In genomic region chr20:407097-407952, GRCh38 we compare ENCODE assay signal across 8 cellular contexts. TPM values are rescaled to one million over a fixed set of nuclear protein-coding genes. Genes with fewer than 3 reads are reported as not detected.
DNase-seq lines count a peak whose midpoint lies in the region; ATAC-seq and TF ChIP-seq lines count a peak whose summit lies in the region.

No MANE protein-coding gene starts in this region.

- peaks cover 19% of the 10 kb centered on the region for H3K36me3 ChIP-seq in GM23338 (ENCODE audit: insufficient read depth)
- H3K36me3 ChIP-seq in Karpas-422 (ENCODE audit: insufficient read depth, low read length), result peaks cover 28% of the 10 kb centered on the region
- peaks cover 33% of the 10 kb centered on the region for H3K36me3 ChIP-seq in RWPE2 (ENCODE audit: low read depth)
- peaks cover 0 to 7% of the 10 kb centered on the region in 2 experiments for H3K36me3 ChIP-seq in trophoblast cell (ENCODE audit: control insufficient read depth in 1 of 2, insufficient read depth in 2 of 2, low read length in 2 of 2)
- H3K36me3 ChIP-seq in upper lobe of left lung, result peaks cover 0 to 19% (median 0%) of the 10 kb centered on the region in 4 donors

- H3K79me2 ChIP-seq in GM23338 (replicated peaks; ENCODE audit: insufficient read depth), result peaks cover 40% of the 10 kb centered on the region
- peaks cover 39% of the 10 kb centered on the region for H3K79me2 ChIP-seq in Karpas-422 (ENCODE audit: low read length)
- peaks cover 9% of the 10 kb centered on the region for H3K79me2 ChIP-seq in trophoblast cell (ENCODE audit: control insufficient read depth, insufficient read depth, low read length, poor library complexity)

- peaks cover 11% of the 10 kb centered on the region for H3K79me1 ChIP-seq in trophoblast cell (ENCODE audit: low read length)

- peak overlapping the region; percentile 1 for H3K14ac ChIP-seq in trophoblast cell (ENCODE audit: low read length)

- no peak overlapping the region for H3K23ac ChIP-seq in trophoblast cell (ENCODE audit: low read length)

- TF ChIP-seq CTCF in GM23338 (conservative IDR thresholded peaks at IDR 0.05; ENCODE audit: low read depth in 2 of 2) (peak; percentile 39 to 70), RWPE2 (IDR thresholded peaks at IDR 0.05; ENCODE audit: poor library complexity, severe bottlenecking) (peak; percentile 36), upper lobe of left lung (IDR thresholded peaks at IDR 0.05) (peak in 4 of 6 experiments; percentile 10 to 29 (median 23))

- H3K4me1 ChIP-seq in GM23338 (ENCODE audit: insufficient read depth) (peaks cover 14% of the 10 kb centered on the region), Karpas-422 (ENCODE audit: low read length) (peaks cover 20% of the 10 kb centered on the region), RWPE2 (ENCODE audit: insufficient read depth, poor library complexity, severe bottlenecking) (peaks cover 24% of the 10 kb centered on the region), trophoblast cell (ENCODE audit: control insufficient read depth in 1 of 2, insufficient read depth in 2 of 2, low read length in 2 of 2) (peaks cover 8 to 11% of the 10 kb centered on the region in 2 experiments), upper lobe of left lung (peaks cover 19 to 26% (median 24%) of the 10 kb centered on the region in 4 donors)

- H4K20me1 ChIP-seq in GM23338 (replicated peaks; ENCODE audit: insufficient read depth), result no peaks in the 10 kb centered on the region; the same call in 1 of the 2 replicates
- no peaks in the 10 kb centered on the region for H4K20me1 ChIP-seq in Karpas-422 (ENCODE audit: insufficient read depth, low read depth, low read length)

- no peaks in the 10 kb centered on the region for H3K27me3 ChIP-seq in GM23338 (ENCODE audit: insufficient read depth)
- H3K27me3 ChIP-seq in Karpas-422 (ENCODE audit: low read length), result no peaks in the 10 kb centered on the region
- H3K27me3 ChIP-seq in RWPE2 (ENCODE audit: insufficient read depth, poor library complexity, severe bottlenecking), result no peaks in the 10 kb centered on the region
- H3K27me3 ChIP-seq in trophoblast cell (ENCODE audit: insufficient read depth, low read length), result no peaks in the 10 kb centered on the region
- no peaks in the 10 kb centered on the region for H3K27me3 ChIP-seq in upper lobe of left lung

- H3K4ac ChIP-seq in trophoblast cell (ENCODE audit: low read depth, low read length), result no peak overlapping the region

- H3K27ac Mint-ChIP-seq in GM23338, result peak overlapping the region; percentile 91
- peak overlapping the region; percentile 79 for H3K27ac Mint-ChIP-seq in activated naive CD8-positive, alpha-beta T cell treated with anti-CD3 and anti-CD28 coated beads, Interleukin-2, amount 50 U/mL, for 24 hours

- peaks cover 8% of the 10 kb centered on the region for H3K27me3 Mint-ChIP-seq in GM23338 (ENCODE audit: insufficient read depth, low read depth, poor library complexity)
- H3K27me3 Mint-ChIP-seq in activated naive CD8-positive, alpha-beta T cell treated with anti-CD3 and anti-CD28 coated beads, Interleukin-2, amount 50 U/mL, for 24 hours, result no peaks in the 10 kb centered on the region

- ATAC-seq in GM23338 (peak; percentile 92), RWPE2 (ENCODE audit: low read depth) (peak; percentile 84), upper lobe of left lung (ENCODE audit: low FRiP score in 2 of 2) (peak; percentile 81 to 84)
- ATAC-seq in activated naive CD8-positive, alpha-beta T cell treated with anti-CD3 and anti-CD28 coated beads, Interleukin-2, amount 50 U/mL, for 24 hours, result peak; percentile 80

- TF ChIP-seq EP300 in upper lobe of left lung (IDR thresholded peaks at IDR 0.05), result no peak

- peaks cover 5% of the 10 kb centered on the region; the same call in 1 of the 2 replicates for H3F3A ChIP-seq in GM23338 (replicated peaks; ENCODE audit: low read depth)

- H4K8ac ChIP-seq in trophoblast cell (ENCODE audit: low read depth, low read length), result peak overlapping the region; percentile 45

- H3K9ac ChIP-seq in Karpas-422 (ENCODE audit: low read length), result peak overlapping the region; percentile 79
- peak overlapping the region; percentile 53 for H3K9ac ChIP-seq in trophoblast cell (ENCODE audit: low read length)

- H3K36me3 Mint-ChIP-seq in GM23338 (ENCODE audit: low read depth), result peaks cover 34% of the 10 kb centered on the region
- H3K36me3 Mint-ChIP-seq in activated naive CD8-positive, alpha-beta T cell treated with anti-CD3 and anti-CD28 coated beads, Interleukin-2, amount 50 U/mL, for 24 hours (ENCODE audit: low read depth), result peaks cover 33% of the 10 kb centered on the region

- H3K9me3 Mint-ChIP-seq in GM23338, result peaks cover 12% of the 10 kb centered on the region
- H3K9me3 Mint-ChIP-seq in activated naive CD8-positive, alpha-beta T cell treated with anti-CD3 and anti-CD28 coated beads, Interleukin-2, amount 50 U/mL, for 24 hours, result no peaks in the 10 kb centered on the region

- H4K12ac ChIP-seq in trophoblast cell (ENCODE audit: low read depth, low read length), result no peak overlapping the region

- H2BK5ac ChIP-seq in trophoblast cell (ENCODE audit: low read depth, low read length, poor library complexity), result no peak overlapping the region

- H3K27ac ChIP-seq in GM23338 (ENCODE audit: low read depth), result peak overlapping the region; percentile 96
- H3K27ac ChIP-seq in Karpas-422 (ENCODE audit: low read length), result peak overlapping the region; percentile 45
- peak overlapping the region; percentile 96 for H3K27ac ChIP-seq in RWPE2 (ENCODE audit: poor library complexity, severe bottlenecking)
- no peak overlapping the region for H3K27ac ChIP-seq in trophoblast cell (ENCODE audit: low read depth, low read length)
- H3K27ac ChIP-seq in upper lobe of left lung, result peak overlapping the region; percentile 76 to 97 (median 96)

- peak in 2 of 4 donors; percentile 30 to 44 for TF ChIP-seq POLR2A in upper lobe of left lung (IDR thresholded peaks at IDR 0.05)

- peak overlapping the region; percentile 56 for H3K4me3 ChIP-seq in GM23338
- H3K4me3 ChIP-seq in Karpas-422 (ENCODE audit: low read length), result peak overlapping the region; percentile 66
- peak overlapping the region; percentile 81 for H3K4me3 ChIP-seq in RWPE2 (ENCODE audit: severe bottlenecking)
- H3K4me3 ChIP-seq in trophoblast cell (ENCODE audit: low read depth, low read length), result peak overlapping the region; percentile 73
- H3K4me3 ChIP-seq in upper lobe of left lung, result peak overlapping the region; percentile 32 to 91 (median 84)

- no CpG with 5 or more reads among the region's 45 CpGs for WGBS in trophoblast cell (ENCODE audit: extremely low coverage, insufficient coverage, insufficient read length)
- WGBS in upper lobe of left lung, 2 donors, result 11 to 13% methylated on average over 28 of the region's 45 CpGs

- intact Hi-C loops in cardiac septum (cut with DNase I), result loop anchor here (5.0 kb wide), 2 partner anchors 55 to 70 kb away; partner anchors contain the start of gene TBC1D20

- H3K9me2 ChIP-seq in GM23338 (ENCODE audit: insufficient read depth), result no peaks in the 10 kb centered on the region
- H3K9me2 ChIP-seq in Karpas-422 (replicated peaks; ENCODE audit: insufficient read depth, low read length), result no peaks in the 10 kb centered on the region

- peak overlapping the region; percentile 85 for H3K4me2 ChIP-seq in GM23338
- H3K4me2 ChIP-seq in Karpas-422 (ENCODE audit: low read depth, low read length, poor library complexity, severe bottlenecking), result peak overlapping the region; percentile 92
- peak overlapping the region; percentile 93 for H3K4me2 ChIP-seq in trophoblast cell (ENCODE audit: low read length)

- DNase-seq in GM03348 (ENCODE audit: low spot score) (peak; percentile 94), GM23338 (ENCODE audit: low spot score) (peak; percentile 93), Karpas-422 (peak; percentile 90), RWPE2 (ENCODE audit: low spot score) (no peak), cardiac septum (ENCODE audit: low spot score) (peak; percentile 83), trophoblast cell (peak; percentile 81 to 83), upper lobe of left lung (peak; percentile 81 to 95)
- DNase-seq in activated naive CD8-positive, alpha-beta T cell treated with anti-CD3 and anti-CD28 coated beads, Interleukin-2, amount 50 U/mL, for 24 hours, result peak; percentile 75

- peak overlapping the region; percentile 83 for H3K4me3 Mint-ChIP-seq in GM23338
- peak overlapping the region; percentile 80 for H3K4me3 Mint-ChIP-seq in activated naive CD8-positive, alpha-beta T cell treated with anti-CD3 and anti-CD28 coated beads, Interleukin-2, amount 50 U/mL, for 24 hours

- peaks cover 22% of the 10 kb centered on the region for H3K4me1 Mint-ChIP-seq in GM23338
- H3K4me1 Mint-ChIP-seq in activated naive CD8-positive, alpha-beta T cell treated with anti-CD3 and anti-CD28 coated beads, Interleukin-2, amount 50 U/mL, for 24 hours, result peaks cover 43% of the 10 kb centered on the region

- no peak overlapping the region for H2BK120ac ChIP-seq in trophoblast cell (ENCODE audit: insufficient read depth, low read length, poor library complexity)

- H2BK12ac ChIP-seq in trophoblast cell (ENCODE audit: low read length), result no peak overlapping the region

- H4K91ac ChIP-seq in trophoblast cell (ENCODE audit: low read depth, low read length), result no peak overlapping the region

- H3K18ac ChIP-seq in trophoblast cell (ENCODE audit: low read length), result no peak overlapping the region

- H2AK5ac ChIP-seq in trophoblast cell (ENCODE audit: low read length), result no peak overlapping the region

- H2AFZ ChIP-seq in GM23338 (peak overlapping the region; percentile 96), Karpas-422 (ENCODE audit: low read length) (peak overlapping the region; percentile 59), trophoblast cell (ENCODE audit: insufficient read depth, low read length, poor library complexity) (peak overlapping the region; percentile 21)

- H3K9me3 ChIP-seq in Karpas-422 (ENCODE audit: low read length) (no peaks in the 10 kb centered on the region), RWPE2 (ENCODE audit: severe bottlenecking) (peaks cover 2% of the 10 kb centered on the region), trophoblast cell (ENCODE audit: insufficient read depth, low read depth, low read length) (no peaks in the 10 kb centered on the region), upper lobe of left lung (no peaks in the 10 kb centered on the region)

RNA-seq across cellular contexts. Expression of gene RBCK1, which starts 0.8 kb away (rescaled TPM):
- total RNA-seq in GM23338 (2014; rRNA removed; shearing (Covaris generic)), result 56.8 and 65.3 TPM in 2 replicates
- polyA plus RNA-seq in GM23338 (2016; fragmentation: Nextera tagmentation; extraction: Ambion mirVana), result 46.5 and 52.6 TPM in 2 replicates
- 96.6 and 142 TPM in 2 replicates for total RNA-seq in Karpas-422 (2014; rRNA removed; shearing (Covaris generic); ENCODE audit: low replicate concordance)
- total RNA-seq in cardiac septum (44.3 TPM), upper lobe of left lung (100 to 1,000 TPM in 3 of 6 donors, 10 to 100 TPM in 3; 63.4 to 179 (median 109) TPM)
- 48.6 and 50.5 TPM in 2 replicates for polyA plus RNA-seq in trophoblast cell (2013)

RNA-seq across cellular contexts. Expression of gene TRIB3, which starts 26.8 kb away (rescaled TPM):
- total RNA-seq in GM23338 (2014; rRNA removed; shearing (Covaris generic)), result 13.7 and 21.0 TPM in 2 replicates
- 5.8 and 6.9 TPM in 2 replicates for polyA plus RNA-seq in GM23338 (2016; fragmentation: Nextera tagmentation; extraction: Ambion mirVana)
- 122 and 197 TPM in 2 replicates for total RNA-seq in Karpas-422 (2014; rRNA removed; shearing (Covaris generic); ENCODE audit: low replicate concordance)
- total RNA-seq in cardiac septum (1.3 TPM), upper lobe of left lung (10 to 100 TPM; 11.5 to 39.0 (median 24.7) TPM)
- 30.6 and 32.9 TPM in 2 replicates for polyA plus RNA-seq in trophoblast cell (2013)

RNA-seq across cellular contexts. Expression of gene TBC1D20, which starts 55.0 kb away (rescaled TPM):
- total RNA-seq in GM23338 (2014; rRNA removed; shearing (Covaris generic)), result 15.0 and 15.2 TPM in 2 replicates
- 4.8 and 5.0 TPM in 2 replicates for polyA plus RNA-seq in GM23338 (2016; fragmentation: Nextera tagmentation; extraction: Ambion mirVana)
- 26.1 and 33.9 TPM in 2 replicates for total RNA-seq in Karpas-422 (2014; rRNA removed; shearing (Covaris generic); ENCODE audit: low replicate concordance)
- total RNA-seq in cardiac septum (26.5 TPM), upper lobe of left lung (10 to 100 TPM; 35.5 to 59.7 (median 37.5) TPM)
- 41.1 and 43.4 TPM in 2 replicates for polyA plus RNA-seq in trophoblast cell (2013)

Comparison
In these comparisons a context has a peak if more than half of its experiments do, and no peak if none do; other contexts are left out.
1. H2AFZ ChIP-seq: peak in every context shown above with its lines; median percentile 96 in GM23338; 59 in Karpas-422; 21 in trophoblast cell.